Comparison of ENCODE assay signal across 9 cellular contexts in the genomic region with DNA sequence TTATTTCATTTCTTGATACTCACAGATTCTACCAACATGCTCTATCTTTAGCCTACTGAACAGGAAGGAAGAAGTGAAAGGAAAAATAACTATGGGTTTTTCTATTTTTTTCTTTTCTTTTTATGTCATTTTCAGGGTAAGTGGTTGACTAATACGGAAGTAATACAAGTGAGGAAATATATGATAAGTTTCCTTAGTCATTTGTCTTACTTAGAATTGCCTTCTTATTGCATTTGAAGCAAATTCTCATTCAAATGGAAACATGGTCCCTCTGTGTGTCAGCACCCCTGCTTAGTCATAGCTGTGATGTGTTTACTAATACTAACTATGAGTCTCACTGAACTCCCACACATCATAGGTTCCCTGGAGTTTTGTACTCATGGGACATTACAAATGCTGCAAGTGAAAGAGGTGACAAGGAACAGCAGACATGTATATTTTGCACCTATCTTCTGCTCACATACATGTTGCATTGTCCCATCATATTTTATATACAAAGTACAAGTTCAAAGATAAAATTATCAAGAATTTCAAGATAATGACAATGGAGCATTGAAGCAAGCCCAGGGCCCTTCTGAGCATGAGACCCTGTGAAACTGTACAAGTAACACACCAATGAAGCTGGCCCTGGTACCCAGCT.
DNase-seq lines count a peak whose midpoint lies in the region; ATAC-seq, FAIRE-seq and TF ChIP-seq lines count a peak whose summit lies in the region.
"Had no signal": no experiment of that assay in that cellular context is flagged by ENCODE, and none has a peak within 500 bp of the region (broad histone marks: within the 10 kb centered on the region; RNA-seq: fewer than 3 reads in every experiment).

No MANE protein-coding gene starts in this region.

- no TSS peak for BruUV-seq in GM12878 (replicated peaks; lab: Mats Ljungman, UMichigan)

- ATAC-seq in GM21360 (IDR thresholded peaks at IDR 0.05; ENCODE audit: unreplicated experiment) (peak; percentile 80), GM12878 (peak; percentile 53)

- H4K20me1 ChIP-seq in GM12878 (ENCODE audit: control insufficient read depth, insufficient read depth), result no peaks in the 10 kb centered on the region

- no peak for TF ChIP-seq CTCF in GM12878 (IDR thresholded peaks at IDR 0.05 in 2 of 3, conservative IDR thresholded peaks at IDR 0.05 in 1 of 3; ENCODE audit: control insufficient read depth in 2 of 3, extremely low read depth in 1 of 3, insufficient read depth in 1 of 3, low read depth in 3 of 3, low read length in 3 of 3)

- RAD21 ChIA-PET in GM12878 (lab: Charles Lee; ENCODE audit: unreplicated experiment), result no interaction called here

- CTCF ChIA-PET in GM12878 (lab: Yijun Ruan, JAX), result interaction anchor here (1.1 kb wide), 1 partner anchor 16 kb away, joined by 5 read pairs; no protein-coding TSS in a partner anchor

- H2AFZ ChIP-seq in GM12878 (ENCODE audit: control insufficient read depth, low read depth, low read length), result no peak overlapping the region

- DNase-seq in A172 (ENCODE audit: low spot score) (peak; percentile 75), LHCN-M2 (ENCODE audit: low read depth) (peak; percentile 46), GM12878 (ENCODE audit: low read depth, low spot score) (no peak), HT-29 (ENCODE audit: low spot score) (no peak), COLO668 (lab: John Stamatoyannopoulos, UW; ENCODE audit: unreplicated experiment) (no peak), pons (ENCODE audit: low spot score) (no peak), nucleus accumbens (lab: John Stamatoyannopoulos, UW) (no peak)

- SMC1A ChIA-PET in GM12878 (lab: Charles Lee; ENCODE audit: uncharacterized antibody, unreplicated experiment), result no interaction called here

- no peak for TF ChIP-seq RAD21 in GM12878 (IDR thresholded peaks at IDR 0.05; ENCODE audit: insufficient read depth, low read depth, low read length)

- POLR2A ChIA-PET in GM12878 (lab: Charles Lee), result no interaction called here

- H3K27ac ChIP-seq in GM12878 (ENCODE audit: control insufficient read depth, insufficient read depth), result no peak overlapping the region

- no peaks in the 10 kb centered on the region for H3K27me3 ChIP-seq in GM12878 (replicated peaks in 1 of 2; ENCODE audit: control insufficient read depth in 2 of 2, insufficient read depth in 2 of 2, low read length in 1 of 2)

- peak; percentile 64 for FAIRE-seq in GM12878 (lab: Jason Lieb, UNC)
- FAIRE-seq: endometrium had no signal

- intact Hi-C loops in GM12878 (cut with micrococcal nuclease; ENCODE audit: unreplicated experiment), result no loop called here

- no peaks in the 10 kb centered on the region for H3K36me3 ChIP-seq in GM12878 (ENCODE audit: control insufficient read depth in 2 of 2, insufficient read depth in 2 of 2, low read length in 1 of 2)

- no peak for TF ChIP-seq EP300 in GM12878 (IDR thresholded peaks at IDR 0.05; ENCODE audit: borderline replicate concordance in 1 of 2, control insufficient read depth in 1 of 2, low read depth in 2 of 2, low read length in 2 of 2)

- no peaks in the 10 kb centered on the region for H3K79me2 ChIP-seq in GM12878 (ENCODE audit: control insufficient read depth, insufficient read depth, low read length)

- in situ Hi-C loops in GM12878 (cut with MboI), result no loop called here

- H3K4me1 ChIP-seq in GM12878 (ENCODE audit: control insufficient read depth, insufficient read depth, low read length), result no peaks in the 10 kb centered on the region

- H3K4me3 ChIP-seq in GM12878, result no peak overlapping the region

- TF ChIP-seq POLR2A in GM12878 (IDR thresholded peaks at IDR 0.05; ENCODE audit: low read depth, low read length), result no peak

- H3K9ac ChIP-seq in GM12878 (ENCODE audit: control insufficient read depth, insufficient read depth, low read length), result no peak overlapping the region

- H3K4me2 ChIP-seq in GM12878 (ENCODE audit: control insufficient read depth, insufficient read depth), result no peak overlapping the region

- WGBS in GM12878 (ENCODE audit: insufficient coverage, insufficient replicate concordance, low lambda C conversion rate, missing lambda C conversion rate), result 0% methylated on average over 1 of the region's 1 CpG

- H3K9me3 ChIP-seq in GM12878 (replicated peaks; ENCODE audit: control insufficient read depth, insufficient read depth, low read length), result no peaks in the 10 kb centered on the region

TF ChIP-seq in GM12878, 131 proteins besides CTCF, POLR2A, EP300 and RAD21:
- TF ChIP-seq ETV6 (conservative IDR thresholded peaks at IDR 0.05 in 1 of 2, IDR thresholded peaks at IDR 0.05 in 1 of 2; ENCODE audit: borderline replicate concordance in 1 of 2, low read depth in 1 of 2), result peak in 1 of 2 experiments; percentile 44; a peak in 1 of 4 replicates
- no peak for TF ChIP-seq ZNF687 (IDR thresholded peaks at IDR 0.05)
- no peak for TF ChIP-seq YY1 (IDR thresholded peaks at IDR 0.05; ENCODE audit: low read depth, low read length)

Comparison
In these comparisons a context has a peak if more than half of its experiments do, and no peak if none do; other contexts are left out.
1. DNase-seq: peak in A172 (single experiment) and LHCN-M2 (single experiment); none in GM12878 (single experiment), HT-29 (single experiment), COLO668 (single experiment), pons (single experiment) and nucleus accumbens (0 of 56).